ENCODE assay signal across 8 cellular contexts in the genomic region with DNA sequence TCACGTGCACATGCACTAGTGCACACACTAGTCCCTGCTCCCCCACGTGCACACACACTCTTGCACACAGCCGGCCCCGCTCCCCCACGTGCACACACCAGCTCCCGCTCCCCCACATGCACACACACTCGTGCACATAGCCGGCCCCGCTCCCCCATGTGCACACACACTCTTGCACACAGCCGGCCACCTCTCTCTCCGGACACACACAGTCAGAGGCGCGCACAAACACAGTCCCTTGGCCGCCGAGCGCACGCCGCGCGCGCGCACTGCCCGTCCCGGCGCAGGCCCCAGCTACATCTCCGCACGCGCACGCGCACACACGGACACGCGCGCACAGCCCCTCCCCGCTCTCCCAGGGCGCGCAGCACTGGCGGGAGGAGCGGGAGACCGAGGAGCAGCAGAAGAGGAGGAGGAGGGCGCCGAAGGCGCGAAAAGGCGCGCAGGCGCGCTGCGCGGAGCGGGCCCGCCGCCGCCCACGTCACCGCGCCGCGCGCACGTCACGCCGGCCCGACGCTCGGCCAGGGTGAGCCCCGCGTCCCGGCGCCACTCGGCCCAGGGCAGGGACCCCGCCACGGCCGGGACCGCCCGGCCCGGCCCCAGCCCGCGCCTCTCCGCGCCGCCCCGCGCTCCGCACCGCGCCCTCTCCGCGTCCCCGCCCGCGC. TPM values are rescaled to one million over a fixed set of nuclear protein-coding genes. Genes with fewer than 3 reads are reported as not detected.
DNase-seq lines count a peak whose midpoint lies in the region; ATAC-seq lines count a peak whose summit lies in the region.

Gene TFDP1, plus strand, starts transcription at position 549 of the 665 bp plus-strand sequence. CDS start 1,085 bp downstream, outside the sequence.

- peak; percentile 90 for DNase-seq in GM19240 (ENCODE audit: insufficient read length, low spot score)
- DNase-seq in NCI-H510A treated with DMSO at 0.1 percent for 48 hours (lab: John Stamatoyannopoulos, UW), result peak; percentile 56
- peak; percentile 40 to 42 for DNase-seq in activated CD4-positive, alpha-beta T cell treated with anti-CD3 and anti-CD28 coated beads for 4 hours
- DNase-seq in dedifferentiated amniotic fluid mesenchymal stem cell (ENCODE audit: extremely low spot score), result peak; percentile 39
- peak; percentile 90 for DNase-seq in left lobe of liver (ENCODE audit: low spot score)
- DNase-seq in stimulated activated CD4-positive, alpha-beta T cell treated with anti-CD3 and anti-CD28 coated beads, Interleukin-1b, Interleukin-23, amount 100 ng/mL, for 4 hours (ENCODE audit: low read depth in 2 of 2), result peak; percentile 43 to 70

- peak within 1 kb of the TSS; percentile 69 to 94 (median 88) for H3K27ac ChIP-seq in BLaER1 treated with 17β-estradiol and CSF1 and Interleukin-3, amounts not matched to agents 10 nM and 100 nM

- H3K9me3 ChIP-seq in BLaER1 treated with 17β-estradiol and CSF1 and Interleukin-3, amounts not matched to agents 10 nM and 100 nM (replicated peaks in 1 of 11), result no peaks in the 10 kb centered on the region

- peak within 1 kb of the TSS; percentile 83 to 95 (median 91) for H3K9ac ChIP-seq in BLaER1 treated with 17β-estradiol and CSF1 and Interleukin-3, amounts not matched to agents 10 nM and 100 nM

- peak within 1 kb of the TSS; percentile 77 to 91 (median 82) for H3K4me3 ChIP-seq in BLaER1 treated with 17β-estradiol and CSF1 and Interleukin-3, amounts not matched to agents 10 nM and 100 nM

- peaks cover 24 to 42% (median 37%) of the 10 kb centered on the region in 11 experiments for H4K20me1 ChIP-seq in BLaER1 treated with 17β-estradiol and CSF1 and Interleukin-3, amounts not matched to agents 10 nM and 100 nM

- H3K4me2 ChIP-seq in BLaER1 treated with 17β-estradiol and CSF1 and Interleukin-3, amounts not matched to agents 10 nM and 100 nM, result peak within 1 kb of the TSS; percentile 82 to 100 (median 97)

- ATAC-seq in HG03439 (IDR thresholded peaks at IDR 0.05; ENCODE audit: unreplicated experiment) (peak; percentile 80), left lobe of liver (peak; percentile 95)

- peaks cover 29 to 40% (median 33%) of the 10 kb centered on the region in 10 experiments for H3K4me1 ChIP-seq in BLaER1 treated with 17β-estradiol and CSF1 and Interleukin-3, amounts not matched to agents 10 nM and 100 nM

- H3K27me3 ChIP-seq in BLaER1 treated with 17β-estradiol and CSF1 and Interleukin-3, amounts not matched to agents 10 nM and 100 nM, result no peaks in the 10 kb centered on the region

- H3K36me3 ChIP-seq in BLaER1 treated with 17β-estradiol and CSF1 and Interleukin-3, amounts not matched to agents 10 nM and 100 nM, result peaks cover 19 to 36% (median 34%) of the 10 kb centered on the region in 11 experiments; a peak in 21 of 22 replicates

RNA-seq across cellular contexts. Expression of gene TFDP1, which starts in this region (rescaled TPM):
- total RNA-seq in left lobe of liver, result 23.5 TPM

Comparison
In these comparisons a context has a peak if more than half of its experiments do, and no peak if none do; other contexts are left out.
1. Peak in every context shown above with its lines: DNase-seq, ATAC-seq, H3K4me3 ChIP-seq and H3K27ac ChIP-seq.
2. DNase-seq: peak in every context shown above with its lines; median percentile 90 in GM19240; 90 in left lobe of liver; 56 in stimulated activated CD4-positive, alpha-beta T cell treated with anti-CD3 and anti-CD28 coated beads, Interleukin-1b, Interleukin-23, amount 100 ng/mL, for 4 hours; 56 in NCI-H510A treated with DMSO at 0.1 percent for 48 hours; 41 in activated CD4-positive, alpha-beta T cell treated with anti-CD3 and anti-CD28 coated beads for 4 hours; 39 in dedifferentiated amniotic fluid mesenchymal stem cell.